In the genomic region with DNA sequence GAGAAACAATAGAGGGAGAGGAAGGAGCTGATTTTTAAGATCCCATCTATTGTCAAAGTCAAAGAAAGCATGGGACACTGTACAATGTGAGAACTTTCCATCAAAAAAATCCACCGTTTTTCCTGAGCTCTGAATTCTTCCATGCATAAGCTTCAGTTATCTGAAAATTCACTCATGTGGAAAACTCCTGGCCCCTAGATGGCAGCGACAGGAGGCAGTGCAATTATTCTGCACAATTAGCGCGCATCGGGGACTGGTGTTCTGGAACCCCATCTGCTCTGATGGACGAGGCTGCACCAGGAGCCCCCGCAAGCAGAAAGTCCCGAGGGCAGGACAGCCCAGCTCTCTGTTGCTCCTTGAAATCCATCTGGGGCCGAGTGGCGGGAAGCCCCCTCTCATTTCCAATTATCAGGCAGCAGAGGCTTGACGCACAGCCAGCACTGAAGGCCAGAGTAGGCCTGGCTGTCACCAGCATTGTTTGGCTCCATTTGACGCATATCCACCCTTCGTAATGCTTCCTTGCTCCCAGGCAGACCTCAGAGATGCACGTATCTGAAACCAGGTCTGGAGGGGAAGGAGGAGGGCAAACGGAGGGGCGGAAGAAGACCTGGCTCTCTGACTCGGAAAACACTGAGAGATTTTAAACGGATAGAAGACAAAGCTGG, we compare ENCODE assay signal across 9 cellular contexts.
DNase-seq lines count a peak whose midpoint lies in the region; TF ChIP-seq lines count a peak whose summit lies in the region.
"Had no signal": no experiment of that assay in that cellular context is flagged by ENCODE, and none has a peak within 500 bp of the region (broad histone marks: within the 10 kb centered on the region; RNA-seq: fewer than 3 reads in every experiment).

No MANE protein-coding gene starts in this region.

- H3K4me1 Mint-ChIP-seq in activated naive CD4-positive, alpha-beta T cell treated with anti-CD3 and anti-CD28 coated beads for 36 hours (ENCODE audit: low read depth): no peaks in the 10 kb centered on the region
- H3K4me1 Mint-ChIP-seq: CD4-positive, CD25-positive, alpha-beta regulatory T cell had no signal

- POLR2A ChIA-PET in AG04449 (lab: Yijun Ruan, JAX): interaction anchor here (0.6 to 3.8 kb wide), 4 partner anchors 11 to 313 kb away, joined by 3 to 43 read pairs (median 20); no protein-coding TSS in a partner anchor

- H2AFZ ChIP-seq in fibroblast of lung (ENCODE audit: low read length): no peak overlapping the region
- H2AFZ ChIP-seq in neural cell (ENCODE audit: low read depth, low read length): no peak overlapping the region

- no peaks in the 10 kb centered on the region for H3K27me3 Mint-ChIP-seq in activated naive CD4-positive, alpha-beta T cell treated with anti-CD3 and anti-CD28 coated beads for 36 hours (ENCODE audit: low read depth)

- peaks cover 2% of the 10 kb centered on the region for H3K36me3 ChIP-seq in fibroblast of lung (ENCODE audit: control insufficient read depth, insufficient read depth, low read length)
- no peaks in the 10 kb centered on the region for H3K36me3 ChIP-seq in neural cell (ENCODE audit: insufficient read depth, low read length)

- H3K9me3 Mint-ChIP-seq in activated naive CD4-positive, alpha-beta T cell treated with anti-CD3 and anti-CD28 coated beads for 36 hours: no peaks in the 10 kb centered on the region
- H3K9me3 Mint-ChIP-seq: CD4-positive, CD25-positive, alpha-beta regulatory T cell had no signal

- H4K20me1 ChIP-seq in fibroblast of lung (ENCODE audit: control insufficient read depth, extremely low read depth, insufficient read depth, low read length) (no peaks in the 10 kb centered on the region), neural cell (ENCODE audit: insufficient read depth) (no peaks in the 10 kb centered on the region)

- H3K9me3 ChIP-seq in fibroblast of lung (ENCODE audit: control insufficient read depth, insufficient read depth, low read depth, low read length) (no peaks in the 10 kb centered on the region), neural cell (ENCODE audit: low read length) (no peaks in the 10 kb centered on the region)

- H3K4me2 ChIP-seq in fibroblast of lung (ENCODE audit: extremely low read depth, insufficient read depth, low read length) (no peak overlapping the region), neural cell (ENCODE audit: low read length) (no peak overlapping the region)

- H3F3A ChIP-seq in neural cell (ENCODE audit: insufficient read depth, low read length, poor library complexity, severe bottlenecking): no peaks in the 10 kb centered on the region

- TF ChIP-seq RAD21 in neural cell (conservative IDR thresholded peaks at IDR 0.05): no peak

- no peaks in the 10 kb centered on the region for H3K9me2 ChIP-seq in neural cell (ENCODE audit: insufficient read depth, low read length)

- H3K79me2 ChIP-seq in fibroblast of lung (ENCODE audit: control insufficient read depth, insufficient read depth, low read length) (peaks cover 46% of the 10 kb centered on the region), neural cell (replicated peaks; ENCODE audit: insufficient read depth, low read length) (no peaks in the 10 kb centered on the region)

- intact Hi-C loops in activated naive CD4-positive, alpha-beta T cell treated with anti-CD3 and anti-CD28 coated beads for 36 hours (cut with micrococcal nuclease): no loop called here

- H3K27ac Mint-ChIP-seq in activated naive CD4-positive, alpha-beta T cell treated with anti-CD3 and anti-CD28 coated beads for 36 hours: no peak overlapping the region
- H3K27ac Mint-ChIP-seq: CD4-positive, CD25-positive, alpha-beta regulatory T cell had no signal

- no peak overlapping the region for H3K4me3 Mint-ChIP-seq in activated naive CD4-positive, alpha-beta T cell treated with anti-CD3 and anti-CD28 coated beads for 36 hours
- H3K4me3 Mint-ChIP-seq: CD4-positive, CD25-positive, alpha-beta regulatory T cell had no signal

- CTCF ChIA-PET in AG04449 (lab: Yijun Ruan, JAX): interaction anchor here (0.7 to 4.1 kb wide), 19 partner anchors 10 to 147 kb away, joined by 3 to 36 read pairs (median 4); partner anchors contain the start of gene RUFY4
- CTCF ChIA-PET in activated naive CD4-positive, alpha-beta T cell treated with anti-CD3 and anti-CD28 coated beads for 36 hours (lab: Charles Lee): no interaction called here

- TF ChIP-seq CTCF in AG04449 (IDR thresholded peaks at IDR 0.05; ENCODE audit: insufficient read depth, low read length, missing control alignments): peak; percentile 14
- TF ChIP-seq CTCF in fibroblast of lung (conservative IDR thresholded peaks at IDR 0.05 in 1 of 2, IDR thresholded peaks at IDR 0.05 in 1 of 2; ENCODE audit: low read depth in 1 of 2, low read length in 2 of 2): peak; percentile 3 to 23
- TF ChIP-seq CTCF in neural cell (IDR thresholded peaks at IDR 0.05; ENCODE audit: poor library complexity, severe bottlenecking): peak; percentile 31

- H3K4me1 ChIP-seq in fibroblast of lung (ENCODE audit: control insufficient read depth, extremely low read depth, insufficient read depth, low read length): peaks cover 77% of the 10 kb centered on the region

- peak overlapping the region; percentile 13 for H3K9ac ChIP-seq in fibroblast of lung (ENCODE audit: insufficient read depth, low read length)
- peak overlapping the region; percentile 17 for H3K9ac ChIP-seq in neural cell (ENCODE audit: low read length)

- H3K4me3 ChIP-seq in AG04449 (ENCODE audit: low read depth, low read length) (no peak overlapping the region), fibroblast of lung (replicated peaks in 1 of 4; ENCODE audit: control extremely low read depth in 1 of 4, insufficient read depth in 1 of 4, low read depth in 3 of 4, low read length in 4 of 4) (no peak overlapping the region), neural cell (ENCODE audit: low read length) (no peak overlapping the region)

- H3K36me3 Mint-ChIP-seq in activated naive CD4-positive, alpha-beta T cell treated with anti-CD3 and anti-CD28 coated beads for 36 hours (ENCODE audit: low read depth): no peaks in the 10 kb centered on the region
- H3K36me3 Mint-ChIP-seq: CD4-positive, CD25-positive, alpha-beta regulatory T cell had no signal

- no peak for TF ChIP-seq EP300 in neural cell (conservative IDR thresholded peaks at IDR 0.05; ENCODE audit: poor library complexity, severe bottlenecking)

- H3K27ac ChIP-seq in fibroblast of lung (ENCODE audit: insufficient read depth, low read length) (peak overlapping the region; percentile 44), neural cell (ENCODE audit: low read length) (peak overlapping the region; percentile 48)

- DNase-seq in AG04449 (ENCODE audit: low read depth, low spot score) (no peak), NCI-H446 treated with DMSO at 0.1 percent for 48 hours (lab: John Stamatoyannopoulos, UW) (peak; percentile 90), fibroblast of lung (ENCODE audit: low read depth in 2 of 2) (peak in 1 of 2 donors; percentile 71), superior temporal gyrus (ENCODE audit: extremely low spot score) (no peak), D341Med (ENCODE audit: low spot score) (no peak)
- DNase-seq in activated naive CD4-positive, alpha-beta T cell treated with anti-CD3 and anti-CD28 coated beads for 36 hours: no peak
- no peak for DNase-seq in stimulated activated CD4-positive, alpha-beta T cell treated with anti-CD3 and anti-CD28 coated beads, Interleukin-4, amount 100 ng/mL, for 1 hour
- DNase-seq: CD4-positive, CD25-positive, alpha-beta regulatory T cell had no signal

- H3K27me3 ChIP-seq in fibroblast of lung (ENCODE audit: control insufficient read depth, insufficient read depth, low read length): no peaks in the 10 kb centered on the region
- H3K27me3 ChIP-seq in neural cell (ENCODE audit: insufficient read depth, low read depth, low read length): no peaks in the 10 kb centered on the region

TF ChIP-seq in neural cell, 6 proteins besides CTCF, POLR2A, EP300 and RAD21:
- TF ChIP-seq SMC3 (conservative IDR thresholded peaks at IDR 0.05; ENCODE audit: poor library complexity) (no peak), EZH2 (IDR thresholded peaks at IDR 0.05; ENCODE audit: borderline replicate concordance, insufficient read depth, low read length, poor library complexity, severe bottlenecking) (no peak), TAF1 (IDR thresholded peaks at IDR 0.05; ENCODE audit: low read depth) (no peak), POLR2AphosphoS5 (IDR thresholded peaks at IDR 0.05) (no peak), MXI1 (conservative IDR thresholded peaks at IDR 0.05; ENCODE audit: poor library complexity, severe bottlenecking) (no peak)
- TF ChIP-seq, protein P1, sequence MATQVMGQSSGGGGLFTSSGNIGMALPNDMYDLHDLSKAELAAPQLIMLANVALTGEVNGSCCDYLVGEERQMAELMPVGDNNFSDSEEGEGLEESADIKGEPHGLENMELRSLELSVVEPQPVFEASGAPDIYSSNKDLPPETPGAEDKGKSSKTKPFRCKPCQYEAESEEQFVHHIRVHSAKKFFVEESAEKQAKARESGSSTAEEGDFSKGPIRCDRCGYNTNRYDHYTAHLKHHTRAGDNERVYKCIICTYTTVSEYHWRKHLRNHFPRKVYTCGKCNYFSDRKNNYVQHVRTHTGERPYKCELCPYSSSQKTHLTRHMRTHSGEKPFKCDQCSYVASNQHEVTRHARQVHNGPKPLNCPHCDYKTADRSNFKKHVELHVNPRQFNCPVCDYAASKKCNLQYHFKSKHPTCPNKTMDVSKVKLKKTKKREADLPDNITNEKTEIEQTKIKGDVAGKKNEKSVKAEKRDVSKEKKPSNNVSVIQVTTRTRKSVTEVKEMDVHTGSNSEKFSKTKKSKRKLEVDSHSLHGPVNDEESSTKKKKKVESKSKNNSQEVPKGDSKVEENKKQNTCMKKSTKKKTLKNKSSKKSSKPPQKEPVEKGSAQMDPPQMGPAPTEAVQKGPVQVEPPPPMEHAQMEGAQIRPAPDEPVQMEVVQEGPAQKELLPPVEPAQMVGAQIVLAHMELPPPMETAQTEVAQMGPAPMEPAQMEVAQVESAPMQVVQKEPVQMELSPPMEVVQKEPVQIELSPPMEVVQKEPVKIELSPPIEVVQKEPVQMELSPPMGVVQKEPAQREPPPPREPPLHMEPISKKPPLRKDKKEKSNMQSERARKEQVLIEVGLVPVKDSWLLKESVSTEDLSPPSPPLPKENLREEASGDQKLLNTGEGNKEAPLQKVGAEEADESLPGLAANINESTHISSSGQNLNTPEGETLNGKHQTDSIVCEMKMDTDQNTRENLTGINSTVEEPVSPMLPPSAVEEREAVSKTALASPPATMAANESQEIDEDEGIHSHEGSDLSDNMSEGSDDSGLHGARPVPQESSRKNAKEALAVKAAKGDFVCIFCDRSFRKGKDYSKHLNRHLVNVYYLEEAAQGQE (IDR thresholded peaks at IDR 0.05; ENCODE audit: borderline replicate concordance): no peak
TF ChIP-seq in neural cell: peak in this region for 0.
